In genomic region chr1:216186131-216186530, GRCh38 we compare ENCODE assay signal across 18 cellular contexts.
"Had no signal": no experiment of that assay in that cellular context is flagged by ENCODE, and none has a peak within 500 bp of the region (broad histone marks: within the 10 kb centered on the region; RNA-seq: fewer than 3 reads in every experiment).

No MANE protein-coding gene starts in this region.

- ATAC-seq: activated CD4-positive, alpha-beta T cell treated with anti-CD3 and anti-CD28 coated beads for 36 hours; activated CD8-positive, alpha-beta memory T cell treated with anti-CD3 and anti-CD28 coated beads, Interleukin-2, amount 10 ng/mL, durations not matched to agents 7 days and 5 days; activated CD8-positive, alpha-beta T cell treated with anti-CD3 and anti-CD28 coated beads, Interleukin-2, amount 10 ng/mL, durations not matched to agents 7 days and 5 days; activated naive CD8-positive, alpha-beta T cell treated with anti-CD3 and anti-CD28 coated beads, Interleukin-2, amount 50 U/mL, for 24 hours; heart right ventricle; mucosa of descending colon; natural killer cell treated with Interleukin-12 subunit alpha and Interleukin-12 subunit beta and Interleukin-15 and Interleukin-18, amount 100 ng/mL, for 72 hours; right lobe of liver had no signal

- DNase-seq: activated CD4-positive, alpha-beta T cell treated with anti-CD3 and anti-CD28 coated beads for 36 hours; activated CD4-positive, CD25-positive, alpha-beta regulatory T cell; activated CD8-positive, alpha-beta memory T cell treated with anti-CD3 and anti-CD28 coated beads, Interleukin-2, amount 10 ng/mL, durations not matched to agents 7 days and 5 days; activated CD8-positive, alpha-beta T cell treated with anti-CD3 and anti-CD28 coated beads, Interleukin-2, amount 10 ng/mL, durations not matched to agents 7 days and 5 days; activated naive CD8-positive, alpha-beta T cell treated with anti-CD3 and anti-CD28 coated beads, Interleukin-2, amount 50 U/mL, for 24 hours; activated T-cell treated with anti-CD3 and anti-CD28 coated beads, Interleukin-2, amount 50 U/mL, for 48 hours; amygdala; caudate nucleus; cortex of kidney; heart right ventricle; left ventricle myocardium inferior; mucosa of descending colon; ovary; right lobe of liver; stimulated activated CD4-positive, alpha-beta T cell treated with anti-CD3 and anti-CD28 coated beads, Interleukin-2, amount 100 ng/mL, for 48 hours; stimulated activated naive CD4-positive, alpha-beta T cell treated with Interleukin-2 at 50 U/mL for 16 hours; transverse colon had no signal
